1 cellular context compared by ENCODE assay signal in genomic region chr1:73537400-73537799, GRCh38.
TF ChIP-seq lines count a peak whose summit lies in the region.

No MANE protein-coding gene starts in this region.

TF ChIP-seq in GM12878, 131 proteins besides CTCF, POLR2A, EP300 and RAD21 (continued from another document):
- TF ChIP-seq, protein P1, sequence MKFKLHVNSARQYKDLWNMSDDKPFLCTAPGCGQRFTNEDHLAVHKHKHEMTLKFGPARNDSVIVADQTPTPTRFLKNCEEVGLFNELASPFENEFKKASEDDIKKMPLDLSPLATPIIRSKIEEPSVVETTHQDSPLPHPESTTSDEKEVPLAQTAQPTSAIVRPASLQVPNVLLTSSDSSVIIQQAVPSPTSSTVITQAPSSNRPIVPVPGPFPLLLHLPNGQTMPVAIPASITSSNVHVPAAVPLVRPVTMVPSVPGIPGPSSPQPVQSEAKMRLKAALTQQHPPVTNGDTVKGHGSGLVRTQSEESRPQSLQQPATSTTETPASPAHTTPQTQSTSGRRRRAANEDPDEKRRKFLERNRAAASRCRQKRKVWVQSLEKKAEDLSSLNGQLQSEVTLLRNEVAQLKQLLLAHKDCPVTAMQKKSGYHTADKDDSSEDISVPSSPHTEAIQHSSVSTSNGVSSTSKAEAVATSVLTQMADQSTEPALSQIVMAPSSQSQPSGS (IDR thresholded peaks at IDR 0.05; ENCODE audit: low read length): no peak
- TF ChIP-seq, protein P2, sequence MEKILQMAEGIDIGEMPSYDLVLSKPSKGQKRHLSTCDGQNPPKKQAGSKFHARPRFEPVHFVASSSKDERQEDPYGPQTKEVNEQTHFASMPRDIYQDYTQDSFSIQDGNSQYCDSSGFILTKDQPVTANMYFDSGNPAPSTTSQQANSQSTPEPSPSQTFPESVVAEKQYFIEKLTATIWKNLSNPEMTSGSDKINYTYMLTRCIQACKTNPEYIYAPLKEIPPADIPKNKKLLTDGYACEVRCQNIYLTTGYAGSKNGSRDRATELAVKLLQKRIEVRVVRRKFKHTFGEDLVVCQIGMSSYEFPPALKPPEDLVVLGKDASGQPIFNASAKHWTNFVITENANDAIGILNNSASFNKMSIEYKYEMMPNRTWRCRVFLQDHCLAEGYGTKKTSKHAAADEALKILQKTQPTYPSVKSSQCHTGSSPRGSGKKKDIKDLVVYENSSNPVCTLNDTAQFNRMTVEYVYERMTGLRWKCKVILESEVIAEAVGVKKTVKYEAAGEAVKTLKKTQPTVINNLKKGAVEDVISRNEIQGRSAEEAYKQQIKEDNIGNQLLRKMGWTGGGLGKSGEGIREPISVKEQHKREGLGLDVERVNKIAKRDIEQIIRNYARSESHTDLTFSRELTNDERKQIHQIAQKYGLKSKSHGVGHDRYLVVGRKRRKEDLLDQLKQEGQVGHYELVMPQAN (conservative IDR thresholded peaks at IDR 0.05): no peak
